ENCODE assay signal across 9 cellular contexts in the genomic region with DNA sequence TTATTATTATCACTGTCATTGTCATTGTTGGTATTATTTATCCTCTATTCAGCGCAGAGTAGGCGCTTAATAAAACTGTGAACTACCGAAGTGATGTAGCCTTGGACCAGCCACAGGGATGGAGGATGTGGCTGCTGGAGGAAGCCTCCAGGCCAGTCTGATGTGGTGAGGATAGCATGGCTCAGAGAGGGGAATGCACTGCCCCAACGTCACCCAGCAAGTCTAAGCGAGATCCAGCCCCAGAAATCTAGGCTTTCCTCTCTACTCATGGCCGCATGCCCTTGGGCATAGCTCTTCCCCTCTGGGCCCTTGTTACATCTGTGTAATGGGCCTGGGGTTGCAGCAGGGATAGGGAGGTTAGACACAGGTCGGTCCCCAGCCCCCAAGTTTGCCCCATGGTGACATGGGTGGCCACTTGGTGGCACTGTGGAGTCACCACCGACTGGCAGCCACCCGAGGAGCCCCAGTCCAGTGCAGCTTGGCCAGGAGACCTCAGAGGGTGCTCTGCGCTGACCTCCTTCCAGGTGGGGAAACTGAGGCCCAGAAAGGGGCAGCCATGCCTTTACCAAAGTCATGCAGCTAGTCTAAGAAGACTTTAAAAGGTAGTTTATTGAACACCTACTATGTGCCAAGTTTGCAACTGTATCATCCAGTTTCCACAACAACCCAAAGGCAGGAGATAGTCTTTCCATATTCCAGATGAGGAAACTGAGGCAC.
DNase-seq lines count a peak whose midpoint lies in the region; ATAC-seq and TF ChIP-seq lines count a peak whose summit lies in the region.
"Had no signal": no experiment of that assay in that cellular context is flagged by ENCODE, and none has a peak within 500 bp of the region (broad histone marks: within the 10 kb centered on the region; RNA-seq: fewer than 3 reads in every experiment).

No MANE protein-coding gene starts in this region.

- POLR2A ChIA-PET in activated naive CD8-positive, alpha-beta T cell treated with anti-CD3 and anti-CD28 coated beads, Interleukin-2, amount 10 ng/mL, durations not matched to agents 7 days and 5 days (lab: Charles Lee), result no interaction called here

- no peaks in the 10 kb centered on the region for H3K9me3 ChIP-seq in hepatocyte (ENCODE audit: low read depth)

- no peak overlapping the region for H3K4me3 Mint-ChIP-seq in activated naive CD8-positive, alpha-beta T cell treated with anti-CD3 and anti-CD28 coated beads, Interleukin-2, amount 10 ng/mL, durations not matched to agents 7 days and 5 days
- H3K4me3 Mint-ChIP-seq: CD8-positive, alpha-beta T cell had no signal

- no peaks in the 10 kb centered on the region for H3K4me1 ChIP-seq in hepatocyte (ENCODE audit: insufficient read depth)

- 60% methylated on average over 10 of the region's 10 CpGs for whole genome bisulfite sequencing in hepatocyte (ENCODE audit: low lambda C conversion rate, missing lambda C conversion rate)

- TF ChIP-seq CTCF in hepatocyte (IDR thresholded peaks at IDR 0.05; ENCODE audit: poor library complexity), result peak; percentile 72

- H3K4me3 ChIP-seq in hepatocyte, result no peak overlapping the region

- no peaks in the 10 kb centered on the region for H4K20me1 ChIP-seq in hepatocyte (ENCODE audit: insufficient read depth, poor library complexity, severe bottlenecking)

- H3K27ac Mint-ChIP-seq in activated naive CD8-positive, alpha-beta T cell treated with anti-CD3 and anti-CD28 coated beads, Interleukin-2, amount 10 ng/mL, durations not matched to agents 7 days and 5 days, result no peak overlapping the region
- H3K27ac Mint-ChIP-seq: CD8-positive, alpha-beta T cell had no signal

- H3K9me3 Mint-ChIP-seq in activated naive CD8-positive, alpha-beta T cell treated with anti-CD3 and anti-CD28 coated beads, Interleukin-2, amount 10 ng/mL, durations not matched to agents 7 days and 5 days, result no peaks in the 10 kb centered on the region

- DNase-seq in NCI-H2227 (lab: John Stamatoyannopoulos, UW; ENCODE audit: unreplicated experiment) (peak; percentile 3), NCI-H2227 treated with DMSO at 0.1 percent for 48 hours (lab: John Stamatoyannopoulos, UW) (no peak), LoVo (ENCODE audit: low spot score) (peak; percentile 22), hepatocyte (ENCODE audit: low spot score) (peak; percentile 75)
- peak; percentile 55 for DNase-seq in activated naive CD8-positive, alpha-beta T cell treated with anti-CD3 and anti-CD28 coated beads, Interleukin-2, amount 10 ng/mL, durations not matched to agents 7 days and 5 days
- DNase-seq in stimulated activated CD8-positive, alpha-beta memory T cell treated with anti-CD3 and anti-CD28 coated beads, Interleukin-15, amount 100 ng/mL, for 48 hours (ENCODE audit: low read depth in 2 of 2), result peak; percentile 4 to 11

- H3K27ac ChIP-seq in hepatocyte, result no peak overlapping the region

- H3K9me2 ChIP-seq in hepatocyte (replicated peaks; ENCODE audit: insufficient read depth), result no peaks in the 10 kb centered on the region

- H3K4me1 Mint-ChIP-seq in activated naive CD8-positive, alpha-beta T cell treated with anti-CD3 and anti-CD28 coated beads, Interleukin-2, amount 10 ng/mL, durations not matched to agents 7 days and 5 days, result peaks cover 8% of the 10 kb centered on the region

- no peak for ATAC-seq in activated naive CD8-positive, alpha-beta T cell treated with anti-CD3 and anti-CD28 coated beads, Interleukin-2, amount 10 ng/mL, durations not matched to agents 7 days and 5 days (ENCODE audit: low read depth)
- ATAC-seq in HG03196 (IDR thresholded peaks at IDR 0.05; ENCODE audit: unreplicated experiment) (no peak), GM21717 (IDR thresholded peaks at IDR 0.05; ENCODE audit: unreplicated experiment) (no peak)
- ATAC-seq: CD8-positive, alpha-beta T cell had no signal

- no peaks in the 10 kb centered on the region for H3K79me2 ChIP-seq in hepatocyte

- H3K27me3 ChIP-seq in hepatocyte, result no peaks in the 10 kb centered on the region

- H3K36me3 ChIP-seq in hepatocyte (replicated peaks; ENCODE audit: insufficient read depth, low read depth), result no peaks in the 10 kb centered on the region

- no peak overlapping the region for H3K4me2 ChIP-seq in hepatocyte

- no peak overlapping the region for H2AFZ ChIP-seq in hepatocyte

- peaks cover 4% of the 10 kb centered on the region for H3K27me3 Mint-ChIP-seq in activated naive CD8-positive, alpha-beta T cell treated with anti-CD3 and anti-CD28 coated beads, Interleukin-2, amount 10 ng/mL, durations not matched to agents 7 days and 5 days

- H3K36me3 Mint-ChIP-seq in activated naive CD8-positive, alpha-beta T cell treated with anti-CD3 and anti-CD28 coated beads, Interleukin-2, amount 10 ng/mL, durations not matched to agents 7 days and 5 days, result no peaks in the 10 kb centered on the region
- H3K36me3 Mint-ChIP-seq: CD8-positive, alpha-beta T cell had no signal
